8 cellular contexts compared by ENCODE assay signal in the genomic region with DNA sequence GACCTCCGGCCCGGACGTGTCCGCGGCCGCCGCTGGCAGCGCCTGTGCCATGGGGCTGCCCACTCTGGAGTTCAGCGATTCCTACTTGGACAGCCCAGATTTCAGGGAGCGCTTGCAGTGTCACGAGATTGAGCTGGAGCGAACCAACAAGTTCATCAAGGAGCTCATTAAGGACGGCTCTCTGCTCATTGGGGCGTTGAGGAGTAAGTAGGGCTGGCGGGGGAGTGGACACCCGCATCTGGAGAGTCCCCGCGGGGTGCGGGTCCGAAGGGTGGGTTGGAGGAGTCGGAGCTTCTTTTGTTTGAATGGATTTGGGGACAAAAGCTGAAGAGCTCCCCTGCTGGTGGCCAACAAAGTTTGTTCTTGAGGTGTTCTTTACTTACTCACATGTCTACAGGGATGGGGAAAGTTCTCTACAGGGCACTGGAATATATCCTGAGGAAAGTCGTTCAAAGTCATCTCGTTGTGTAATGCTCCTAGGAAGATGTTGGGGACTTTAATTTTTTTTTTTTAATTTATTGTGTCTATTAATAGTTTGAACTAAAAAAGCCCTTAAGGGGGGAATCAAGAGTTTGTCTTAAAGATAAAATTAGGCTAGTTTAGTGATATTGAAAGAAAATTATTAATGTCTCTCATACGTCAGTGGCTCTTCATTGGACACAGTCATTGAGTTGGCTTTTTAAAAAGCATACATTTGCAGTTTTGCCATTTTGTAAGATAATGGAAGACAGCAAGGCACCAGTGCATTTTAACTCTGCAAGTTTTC. TPM values are rescaled to one million over a fixed set of nuclear protein-coding genes. Genes with fewer than 3 reads are reported as not detected.
DNase-seq lines count a peak whose midpoint lies in the region; ATAC-seq and TF ChIP-seq lines count a peak whose summit lies in the region.

No MANE protein-coding gene starts in this region.

- CTCF ChIA-PET in PC-3 (lab: Charles Lee) = interaction anchor here (0.5 to 1.3 kb wide), 9 partner anchors 11 to 193 kb away, joined by 3 to 16 read pairs (median 5); no protein-coding TSS in a partner anchor

- TF ChIP-seq CTCF in PC-3 (conservative IDR thresholded peaks at IDR 0.05; ENCODE audit: low read depth, low read length) = peak; percentile 77

- intact Hi-C loops in PC-3 (cut with micrococcal nuclease) = loop anchor here (5.0 kb wide), 1 partner anchor 69 kb away; no protein-coding TSS in a partner anchor

- POLR2A ChIA-PET in PC-3 (lab: Charles Lee; ENCODE audit: unreplicated experiment) = interaction anchor here (0.5 to 2.0 kb wide), 6 partner anchors 32 to 163 kb away, joined by 4 to 85 read pairs (median 6); no protein-coding TSS in a partner anchor

- peaks cover 17% of the 10 kb centered on the region for H3F3A ChIP-seq in PC-3 (ENCODE audit: low read length, unreplicated experiment)

- H3K36me3 ChIP-seq in PC-3 (ENCODE audit: low read depth, low read length) = no peaks in the 10 kb centered on the region

- no peaks in the 10 kb centered on the region for H3K27me3 ChIP-seq in PC-3 (ENCODE audit: low read length)

- peak overlapping the region; percentile 93 for H3K9ac ChIP-seq in PC-3 (ENCODE audit: low read length)

- ATAC-seq in GM19372 (IDR thresholded peaks at IDR 0.05; ENCODE audit: low read depth, unreplicated experiment) = peak; percentile 58
- ATAC-seq in HG03432 (IDR thresholded peaks at IDR 0.05; ENCODE audit: unreplicated experiment) = peak; percentile 77
- peak; percentile 64 for ATAC-seq in PC-3

- no peaks in the 10 kb centered on the region for H3K9me2 ChIP-seq in PC-3 (replicated peaks; ENCODE audit: low read length)

- DNase-seq in DMS114 treated with DMSO at 0.1 percent for 48 hours (lab: John Stamatoyannopoulos, UW; ENCODE audit: unreplicated experiment) (peak; percentile 49), PC-3 (peak; percentile 81), brain pericyte (ENCODE audit: low read depth, low spot score) (peak; percentile 43), skeletal muscle cell (ENCODE audit: low read depth) (peak; percentile 47), NCI-H1930 (lab: John Stamatoyannopoulos, UW) (no peak)

- TSS peak; percentile 49 for BruUV-seq in PC-3 (replicated peaks; lab: Mats Ljungman, UMichigan)

- H3K79me2 ChIP-seq in PC-3 (ENCODE audit: low read length) = peaks cover 49% of the 10 kb centered on the region

- peak overlapping the region; percentile 85 for H3K4me2 ChIP-seq in PC-3 (ENCODE audit: low read length)

- H4K20me1 ChIP-seq in PC-3 (ENCODE audit: low read length) = peaks cover 13% of the 10 kb centered on the region; the same call in 1 of the 2 replicates

- H3K27ac ChIP-seq in PC-3 (ENCODE audit: low read length) = peak overlapping the region; percentile 89

- H3K4me3 ChIP-seq in PC-3 (ENCODE audit: low read length) (peak overlapping the region; percentile 87), iPS-18c (ENCODE audit: insufficient read depth, low read depth, low read length) (peak overlapping the region; percentile 72), skeletal muscle cell (ENCODE audit: low read depth, low read length) (peak overlapping the region; percentile 77)

- H3K4me1 ChIP-seq in PC-3 (ENCODE audit: insufficient read depth, low read length) = peaks cover 64% of the 10 kb centered on the region

- H3K9me3 ChIP-seq in PC-3 (ENCODE audit: low read length) (no peaks in the 10 kb centered on the region), iPS-18c (ENCODE audit: control insufficient read depth, insufficient read depth, low read length) (no peaks in the 10 kb centered on the region)

- H2AFZ ChIP-seq in PC-3 (ENCODE audit: low read length) = peak overlapping the region; percentile 82

RNA-seq across cellular contexts. Expression of a gene that starts 0.7 kb away (rescaled TPM):
- 11.0 and 12.1 TPM in 2 replicates for total RNA-seq in PC-3 (2014; rRNA removed)

Comparison
In these comparisons a context has a peak if more than half of its experiments do, and no peak if none do; other contexts are left out.
1. DNase-seq: peak in DMS114 treated with DMSO at 0.1 percent for 48 hours (single experiment), PC-3 (single experiment), brain pericyte (single experiment) and skeletal muscle cell (single experiment); none in NCI-H1930 (0 of 2).
2. Peak in every context shown above with its lines, with median percentiles within 50 percentile points of each other: ATAC-seq and H3K4me3 ChIP-seq.